39 cellular contexts compared by ENCODE assay signal in the genomic region with DNA sequence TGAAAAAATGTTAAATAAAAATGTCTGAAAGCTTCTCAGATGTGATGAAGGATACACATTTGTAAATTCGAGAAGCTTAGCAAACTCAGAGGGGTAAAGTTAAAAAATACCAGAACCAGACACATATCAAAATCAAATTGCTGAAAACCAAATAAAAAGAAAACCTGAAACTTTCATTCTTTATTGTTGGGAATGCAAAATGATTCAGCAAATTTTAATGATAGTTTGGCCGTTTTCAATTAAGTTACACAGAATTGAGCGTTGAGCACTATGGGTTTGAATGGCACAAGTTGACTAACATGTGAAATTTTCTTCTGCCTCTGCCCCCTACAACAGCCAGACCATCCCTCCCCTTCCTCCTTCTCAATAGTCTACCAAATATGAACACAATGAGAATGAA. TPM values are rescaled to one million over a fixed set of nuclear protein-coding genes. Genes with fewer than 3 reads are reported as not detected.
"Had no signal": no experiment of that assay in that cellular context is flagged by ENCODE, and none has a peak within 500 bp of the region (broad histone marks: within the 10 kb centered on the region; RNA-seq: fewer than 3 reads in every experiment).

No MANE protein-coding gene starts in this region.

- DNase-seq: Karpas-422, Kasumi-1, MG63, MM.1S, MV-4-11, NCI-H1048, NCI-H1092, NCI-H1092 treated with DMSO at 0.1 percent for 48 hours, NCI-H1105, NCI-H1105 treated with DMSO at 0.1 percent for 48 hours, NCI-H1417, NCI-H1417 treated with DMSO at 0.1 percent for 48 hours, NCI-H1436, NCI-H1436 treated with DMSO at 0.1 percent for 48 hours, NCI-H146, NCI-H1694, NCI-H1694 treated with DMSO at 0.1 percent for 48 hours, NCI-H187, NCI-H187 treated with DMSO at 0.1 percent for 48 hours, NCI-H1930, NCI-H2029, NCI-H2029 treated with DMSO at 0.1 percent for 48 hours, NCI-H2081, NCI-H2081 treated with DMSO at 0.1 percent for 48 hours, NCI-H2107, NCI-H2171, NCI-H2171 treated with DMSO at 0.1 percent for 48 hours, NCI-H2227 treated with DMSO at 0.1 percent for 48 hours, NCI-H226, NCI-H345, NCI-H446, NCI-H446 treated with DMSO at 0.1 percent for 48 hours, NCI-H510A, NCI-H510A treated with DMSO at 0.1 percent for 48 hours, NCI-H524 had no signal

- H3K9me3 ChIP-seq: MG63 had no signal

- H3K4me3 ChIP-seq: MG63 had no signal

- H3K27me3 ChIP-seq: MG63 had no signal

- H3K36me3 ChIP-seq: MG63 had no signal

RNA-seq across cellular contexts. Expression of a gene that starts 33.5 kb away (rescaled TPM):
- total RNA-seq: LHCN-M2, M059J, MCF 10A, NCI-H460 had no signal
